Comparison of ENCODE assay signal across 1 cellular context in genomic region chr2:105384216-105384615, GRCh38.
TF ChIP-seq lines count a peak whose summit lies in the region.

No MANE protein-coding gene starts in this region.

TF ChIP-seq in IMR-90, 13 proteins besides CTCF, POLR2A, EP300 and RAD21 (continued from another document):
- TF ChIP-seq, protein P1, sequence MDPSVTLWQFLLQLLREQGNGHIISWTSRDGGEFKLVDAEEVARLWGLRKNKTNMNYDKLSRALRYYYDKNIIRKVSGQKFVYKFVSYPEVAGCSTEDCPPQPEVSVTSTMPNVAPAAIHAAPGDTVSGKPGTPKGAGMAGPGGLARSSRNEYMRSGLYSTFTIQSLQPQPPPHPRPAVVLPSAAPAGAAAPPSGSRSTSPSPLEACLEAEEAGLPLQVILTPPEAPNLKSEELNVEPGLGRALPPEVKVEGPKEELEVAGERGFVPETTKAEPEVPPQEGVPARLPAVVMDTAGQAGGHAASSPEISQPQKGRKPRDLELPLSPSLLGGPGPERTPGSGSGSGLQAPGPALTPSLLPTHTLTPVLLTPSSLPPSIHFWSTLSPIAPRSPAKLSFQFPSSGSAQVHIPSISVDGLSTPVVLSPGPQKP (IDR thresholded peaks at IDR 0.05; ENCODE audit: borderline replicate concordance, low read depth, low read length), result no peak
- TF ChIP-seq USF2 (IDR thresholded peaks at IDR 0.05; ENCODE audit: low read depth, low read length), result no peak
